12 cellular contexts compared by ENCODE assay signal in genomic region chr1:244815600-244816099, GRCh38. TPM values are rescaled to one million over a fixed set of nuclear protein-coding genes. Genes with fewer than 3 reads are reported as not detected.
DNase-seq lines count a peak whose midpoint lies in the region; ATAC-seq and TF ChIP-seq lines count a peak whose summit lies in the region.
"Had no signal": no experiment of that assay in that cellular context is flagged by ENCODE, and none has a peak within 500 bp of the region (broad histone marks: within the 10 kb centered on the region; RNA-seq: fewer than 3 reads in every experiment).

No MANE protein-coding gene starts in this region.

- H3K27me3 Mint-ChIP-seq in CD14-positive monocyte (ENCODE audit: low read depth in 3 of 3) (peaks cover 0 to 8% (median 2%) of the 10 kb centered on the region in 3 donors), activated B cell treated with CpG ODN at 0.5 μM for 24 hours (no peaks in the 10 kb centered on the region), memory B cell (no peaks in the 10 kb centered on the region)

- H3K36me3 Mint-ChIP-seq in CD14-positive monocyte (peaks cover 2 to 8% of the 10 kb centered on the region in 2 donors), activated B cell treated with CpG ODN at 0.5 μM for 24 hours (ENCODE audit: low read depth) (no peaks in the 10 kb centered on the region), memory B cell (no peaks in the 10 kb centered on the region)

- POLR2A ChIA-PET in activated B cell treated with CpG ODN at 0.5 μM for 24 hours (lab: Charles Lee): interaction anchor here (0.7 to 5.4 kb wide), 11 partner anchors 14 to 155 kb away, joined by 3 to 71 read pairs (median 7); partner anchors contain the start of genes COX20 and HNRNPU

- intact Hi-C loops in CD14-positive monocyte (cut with micrococcal nuclease): loop anchor here in 1 of 2 donors (2.0 kb wide), 1 partner anchor 15 kb away; no protein-coding TSS in a partner anchor
- intact Hi-C loops in activated B cell treated with CpG ODN at 0.5 μM for 24 hours (cut with micrococcal nuclease): loop anchor here (1.0 kb wide), 5 partner anchors 14 to 227 kb away; partner anchors contain the start of gene HNRNPU

- peaks cover 37% of the 10 kb centered on the region for H3K4me1 Mint-ChIP-seq in CD14-positive monocyte
- H3K4me1 Mint-ChIP-seq in activated B cell treated with CpG ODN at 0.5 μM for 24 hours: peaks cover 28% of the 10 kb centered on the region
- peaks cover 22% of the 10 kb centered on the region for H3K4me1 Mint-ChIP-seq in memory B cell

- peak overlapping the region; percentile 94 to 98 (median 97) for H3K27ac Mint-ChIP-seq in CD14-positive monocyte
- H3K27ac Mint-ChIP-seq in activated B cell treated with CpG ODN at 0.5 μM for 24 hours: peak overlapping the region; percentile 84
- peak overlapping the region; percentile 74 for H3K27ac Mint-ChIP-seq in memory B cell

- DNase-seq in CD14-positive monocyte (ENCODE audit: low spot score) (peak; percentile 81), Kasumi-1 (lab: John Stamatoyannopoulos, UW) (peak; percentile 68 to 76), activated B cell treated with CpG ODN at 0.5 μM for 24 hours (no peak), memory B cell (ENCODE audit: low spot score in 2 of 2) (peak; percentile 37 to 44), amniotic stem cell (lab: John Stamatoyannopoulos, UW) (no peak), nucleus accumbens (lab: John Stamatoyannopoulos, UW) (no peak), brain microvascular endothelial cell (no peak)
- DNase-seq: NCI-H1417, posterior cingulate gyrus, uterus had no signal

- H3K4me3 ChIP-seq in brain microvascular endothelial cell (ENCODE audit: low read depth, low read length): no peak overlapping the region
- H3K4me3 ChIP-seq: uterus had no signal

- H3K36me3 ChIP-seq in brain microvascular endothelial cell (replicated peaks): no peaks in the 10 kb centered on the region
- H3K36me3 ChIP-seq: uterus had no signal

- ATAC-seq in activated B cell treated with CpG ODN at 0.5 μM for 24 hours (ENCODE audit: low read depth) (peak; percentile 56), memory B cell (ENCODE audit: low read depth) (peak; percentile 76), GM21447 (IDR thresholded peaks at IDR 0.05; ENCODE audit: unreplicated experiment) (no peak)
- ATAC-seq: Panc1 had no signal

- in situ Hi-C loops in brain microvascular endothelial cell (cut with HindIII; ENCODE audit: low pct_ligation_motif_present, low sequenced_read_pairs): no loop called here

- H3K9me3 Mint-ChIP-seq in CD14-positive monocyte (peaks cover 0 to 2% (median 0%) of the 10 kb centered on the region in 7 donors), activated B cell treated with CpG ODN at 0.5 μM for 24 hours (no peaks in the 10 kb centered on the region), memory B cell (no peaks in the 10 kb centered on the region)

- H3K27me3 ChIP-seq in brain microvascular endothelial cell (replicated peaks): no peaks in the 10 kb centered on the region
- H3K27me3 ChIP-seq: uterus had no signal

- CTCF ChIA-PET in activated B cell treated with CpG ODN at 0.5 μM for 24 hours (lab: Charles Lee): interaction anchor here (1.3 to 2.0 kb wide), 2 partner anchors 14 to 227 kb away, joined by 4 to 11 read pairs; no protein-coding TSS in a partner anchor

- TF ChIP-seq CTCF in CD14-positive monocyte (IDR thresholded peaks at IDR 0.05): no peak
- TF ChIP-seq CTCF in activated B cell treated with CpG ODN at 0.5 μM for 24 hours (IDR thresholded peaks at IDR 0.05): no peak
- no peak for TF ChIP-seq CTCF in brain microvascular endothelial cell (IDR thresholded peaks at IDR 0.05; ENCODE audit: low read depth, low read length, missing control alignments)

- H3K4me3 Mint-ChIP-seq in CD14-positive monocyte (peak overlapping the region; percentile 84 to 93), activated B cell treated with CpG ODN at 0.5 μM for 24 hours (peak overlapping the region; percentile 82), memory B cell (peak overlapping the region; percentile 87)

- H3K27ac ChIP-seq in brain microvascular endothelial cell: no peak overlapping the region
- H3K27ac ChIP-seq: uterus had no signal

RNA-seq across cellular contexts. Expression of gene COX20, which starts 19.8 kb away (rescaled TPM):
- polyA plus RNA-seq in CD14-positive monocyte: 10 to 100 TPM; 15.8 to 17.9 TPM
- total RNA-seq in activated B cell treated with CpG ODN at 0.5 μM for 24 hours: 37.1 and 37.6 TPM in 2 replicates

RNA-seq across cellular contexts. Expression of gene HNRNPU, which starts 48.7 kb away (rescaled TPM):
- polyA plus RNA-seq in CD14-positive monocyte: 100 to 1,000 TPM in 1 of 2 donors, 10 to 100 TPM in 1; 71.5 to 143 TPM
- total RNA-seq in activated B cell treated with CpG ODN at 0.5 μM for 24 hours: 424 and 428 TPM in 2 replicates

Comparison
In these comparisons a context has a peak if more than half of its experiments do, and no peak if none do; other contexts are left out.
1. DNase-seq: peak in CD14-positive monocyte (single experiment), Kasumi-1 (2 of 2) and memory B cell (2 of 2); none in activated B cell treated with CpG ODN at 0.5 μM for 24 hours (single experiment), amniotic stem cell (single experiment), nucleus accumbens (0 of 56) and brain microvascular endothelial cell (single experiment).
2. Peak in every context shown above with its lines, with median percentiles within 50 percentile points of each other: H3K27ac Mint-ChIP-seq and H3K4me3 Mint-ChIP-seq.